2 cellular contexts compared by ENCODE assay signal in the genomic region with DNA sequence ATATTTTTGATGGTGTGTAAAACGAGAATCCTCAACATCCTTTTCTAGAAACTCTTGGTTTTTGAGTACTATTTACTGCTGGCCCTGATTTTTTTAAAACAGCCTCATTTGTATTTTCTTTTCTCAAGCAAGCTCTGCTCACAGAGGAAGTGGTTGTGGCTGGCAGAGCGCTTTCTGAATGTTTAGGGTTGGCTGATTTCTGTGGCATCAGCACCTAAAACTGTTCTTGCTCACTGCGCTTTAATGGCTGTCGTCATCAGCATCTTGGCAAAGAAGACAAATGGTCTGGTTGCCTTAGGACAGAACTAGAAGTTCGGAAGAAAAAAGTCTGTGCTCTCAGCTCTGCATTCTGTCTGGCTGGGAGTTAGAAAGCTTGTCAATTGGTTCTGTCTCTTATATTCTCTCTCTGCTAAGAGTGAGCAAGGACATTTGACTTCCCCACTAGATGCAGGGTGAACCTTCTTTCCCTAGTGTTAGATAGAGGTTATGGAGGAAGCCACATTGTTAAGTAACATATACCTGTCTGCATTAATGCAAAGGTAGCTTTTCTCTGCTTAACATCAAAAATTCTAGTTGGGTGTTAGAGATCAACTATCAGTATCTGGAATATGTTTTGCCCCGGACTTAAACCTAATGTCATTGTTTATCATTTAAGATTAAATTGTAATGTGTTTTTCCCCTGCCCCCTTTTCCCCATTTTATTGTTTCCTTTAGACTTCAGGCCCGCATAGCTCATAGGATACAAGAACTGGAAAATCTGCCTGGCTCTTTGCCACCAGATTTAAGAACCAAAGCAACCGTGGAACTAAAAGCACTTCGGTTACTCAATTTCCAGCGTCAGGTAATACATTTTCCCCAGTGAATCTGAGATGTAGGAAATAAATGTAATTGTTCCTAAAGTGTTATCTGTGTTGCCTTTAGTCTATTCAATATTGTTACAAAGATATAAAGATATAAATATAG.
TF ChIP-seq lines count a peak whose summit lies in the region.

No MANE protein-coding gene starts in this region.

TF ChIP-seq in liver, 16 proteins besides CTCF, POLR2A, EP300 and RAD21:
- TF ChIP-seq, protein P1, sequence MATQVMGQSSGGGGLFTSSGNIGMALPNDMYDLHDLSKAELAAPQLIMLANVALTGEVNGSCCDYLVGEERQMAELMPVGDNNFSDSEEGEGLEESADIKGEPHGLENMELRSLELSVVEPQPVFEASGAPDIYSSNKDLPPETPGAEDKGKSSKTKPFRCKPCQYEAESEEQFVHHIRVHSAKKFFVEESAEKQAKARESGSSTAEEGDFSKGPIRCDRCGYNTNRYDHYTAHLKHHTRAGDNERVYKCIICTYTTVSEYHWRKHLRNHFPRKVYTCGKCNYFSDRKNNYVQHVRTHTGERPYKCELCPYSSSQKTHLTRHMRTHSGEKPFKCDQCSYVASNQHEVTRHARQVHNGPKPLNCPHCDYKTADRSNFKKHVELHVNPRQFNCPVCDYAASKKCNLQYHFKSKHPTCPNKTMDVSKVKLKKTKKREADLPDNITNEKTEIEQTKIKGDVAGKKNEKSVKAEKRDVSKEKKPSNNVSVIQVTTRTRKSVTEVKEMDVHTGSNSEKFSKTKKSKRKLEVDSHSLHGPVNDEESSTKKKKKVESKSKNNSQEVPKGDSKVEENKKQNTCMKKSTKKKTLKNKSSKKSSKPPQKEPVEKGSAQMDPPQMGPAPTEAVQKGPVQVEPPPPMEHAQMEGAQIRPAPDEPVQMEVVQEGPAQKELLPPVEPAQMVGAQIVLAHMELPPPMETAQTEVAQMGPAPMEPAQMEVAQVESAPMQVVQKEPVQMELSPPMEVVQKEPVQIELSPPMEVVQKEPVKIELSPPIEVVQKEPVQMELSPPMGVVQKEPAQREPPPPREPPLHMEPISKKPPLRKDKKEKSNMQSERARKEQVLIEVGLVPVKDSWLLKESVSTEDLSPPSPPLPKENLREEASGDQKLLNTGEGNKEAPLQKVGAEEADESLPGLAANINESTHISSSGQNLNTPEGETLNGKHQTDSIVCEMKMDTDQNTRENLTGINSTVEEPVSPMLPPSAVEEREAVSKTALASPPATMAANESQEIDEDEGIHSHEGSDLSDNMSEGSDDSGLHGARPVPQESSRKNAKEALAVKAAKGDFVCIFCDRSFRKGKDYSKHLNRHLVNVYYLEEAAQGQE (IDR thresholded peaks at IDR 0.05), result no peak
- peak; percentile 24 for TF ChIP-seq YY1 (IDR thresholded peaks at IDR 0.05)

TF ChIP-seq in HepG2, 621 proteins besides CTCF, POLR2A, EP300 and RAD21 (continued from another document):
- TF ChIP-seq, protein P2, sequence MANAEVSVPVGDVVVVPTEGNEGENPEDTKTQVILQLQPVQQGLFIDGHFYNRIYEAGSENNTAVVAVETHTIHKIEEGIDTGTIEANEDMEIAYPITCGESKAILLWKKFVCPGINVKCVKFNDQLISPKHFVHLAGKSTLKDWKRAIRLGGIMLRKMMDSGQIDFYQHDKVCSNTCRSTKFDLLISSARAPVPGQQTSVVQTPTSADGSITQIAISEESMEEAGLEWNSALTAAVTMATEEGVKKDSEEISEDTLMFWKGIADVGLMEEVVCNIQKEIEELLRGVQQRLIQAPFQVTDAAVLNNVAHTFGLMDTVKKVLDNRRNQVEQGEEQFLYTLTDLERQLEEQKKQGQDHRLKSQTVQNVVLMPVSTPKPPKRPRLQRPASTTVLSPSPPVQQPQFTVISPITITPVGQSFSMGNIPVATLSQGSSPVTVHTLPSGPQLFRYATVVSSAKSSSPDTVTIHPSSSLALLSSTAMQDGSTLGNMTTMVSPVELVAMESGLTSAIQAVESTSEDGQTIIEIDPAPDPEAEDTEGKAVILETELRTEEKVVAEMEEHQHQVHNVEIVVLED (CRISPR knock-in tag; IDR thresholded peaks at IDR 0.05; ENCODE audit: borderline replicate concordance), result no peak
- TF ChIP-seq RFXANK (CRISPR knock-in tag; IDR thresholded peaks at IDR 0.05), result no peak
- TF ChIP-seq, protein P3, sequence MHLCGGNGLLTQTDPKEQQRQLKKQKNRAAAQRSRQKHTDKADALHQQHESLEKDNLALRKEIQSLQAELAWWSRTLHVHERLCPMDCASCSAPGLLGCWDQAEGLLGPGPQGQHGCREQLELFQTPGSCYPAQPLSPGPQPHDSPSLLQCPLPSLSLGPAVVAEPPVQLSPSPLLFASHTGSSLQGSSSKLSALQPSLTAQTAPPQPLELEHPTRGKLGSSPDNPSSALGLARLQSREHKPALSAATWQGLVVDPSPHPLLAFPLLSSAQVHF (CRISPR knock-in tag; IDR thresholded peaks at IDR 0.05), result no peak
- TF ChIP-seq KLF9 (CRISPR knock-in tag; IDR thresholded peaks at IDR 0.05; ENCODE audit: low read depth), result no peak
- TF ChIP-seq ZNF354B (CRISPR knock-in tag; IDR thresholded peaks at IDR 0.05), result no peak
- no peak for TF ChIP-seq DMAP1 (CRISPR knock-in tag; IDR thresholded peaks at IDR 0.05)
- TF ChIP-seq, protein P4, sequence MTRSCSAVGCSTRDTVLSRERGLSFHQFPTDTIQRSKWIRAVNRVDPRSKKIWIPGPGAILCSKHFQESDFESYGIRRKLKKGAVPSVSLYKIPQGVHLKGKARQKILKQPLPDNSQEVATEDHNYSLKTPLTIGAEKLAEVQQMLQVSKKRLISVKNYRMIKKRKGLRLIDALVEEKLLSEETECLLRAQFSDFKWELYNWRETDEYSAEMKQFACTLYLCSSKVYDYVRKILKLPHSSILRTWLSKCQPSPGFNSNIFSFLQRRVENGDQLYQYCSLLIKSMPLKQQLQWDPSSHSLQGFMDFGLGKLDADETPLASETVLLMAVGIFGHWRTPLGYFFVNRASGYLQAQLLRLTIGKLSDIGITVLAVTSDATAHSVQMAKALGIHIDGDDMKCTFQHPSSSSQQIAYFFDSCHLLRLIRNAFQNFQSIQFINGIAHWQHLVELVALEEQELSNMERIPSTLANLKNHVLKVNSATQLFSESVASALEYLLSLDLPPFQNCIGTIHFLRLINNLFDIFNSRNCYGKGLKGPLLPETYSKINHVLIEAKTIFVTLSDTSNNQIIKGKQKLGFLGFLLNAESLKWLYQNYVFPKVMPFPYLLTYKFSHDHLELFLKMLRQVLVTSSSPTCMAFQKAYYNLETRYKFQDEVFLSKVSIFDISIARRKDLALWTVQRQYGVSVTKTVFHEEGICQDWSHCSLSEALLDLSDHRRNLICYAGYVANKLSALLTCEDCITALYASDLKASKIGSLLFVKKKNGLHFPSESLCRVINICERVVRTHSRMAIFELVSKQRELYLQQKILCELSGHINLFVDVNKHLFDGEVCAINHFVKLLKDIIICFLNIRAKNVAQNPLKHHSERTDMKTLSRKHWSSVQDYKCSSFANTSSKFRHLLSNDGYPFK (CRISPR knock-in tag; IDR thresholded peaks at IDR 0.05; ENCODE audit: borderline replicate concordance), result no peak
- no peak for TF ChIP-seq ZNF121 (CRISPR knock-in tag; IDR thresholded peaks at IDR 0.05)
- TF ChIP-seq ZNF766 (CRISPR knock-in tag; IDR thresholded peaks at IDR 0.05; ENCODE audit: borderline replicate concordance), result no peak
- no peak for TF ChIP-seq ZNF713 (CRISPR knock-in tag; IDR thresholded peaks at IDR 0.05)
- no peak for TF ChIP-seq KDM3A (CRISPR knock-in tag; IDR thresholded peaks at IDR 0.05; ENCODE audit: low read depth)
